ENCODE assay signal across 30 cellular contexts in the genomic region with DNA sequence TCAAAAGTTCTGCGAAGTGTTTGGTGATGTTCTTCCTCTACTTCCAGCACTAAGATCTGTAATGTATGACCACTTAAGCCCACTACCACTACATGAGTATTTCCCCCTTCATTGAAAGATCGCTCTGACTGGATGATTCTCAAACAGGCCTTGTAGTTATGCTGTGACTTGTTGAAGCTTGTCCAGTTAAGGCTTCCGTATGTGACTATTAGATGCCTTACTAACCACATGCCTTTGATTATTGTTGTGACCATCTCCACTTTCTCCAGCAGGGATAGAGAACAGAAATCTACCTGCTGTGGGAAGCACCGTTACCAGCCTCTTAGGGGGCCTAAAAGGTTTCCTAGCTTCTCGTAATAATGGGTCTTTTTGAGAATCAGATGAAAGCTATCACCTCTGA.
"Had no signal": no experiment of that assay in that cellular context is flagged by ENCODE, and none has a peak within 500 bp of the region (broad histone marks: within the 10 kb centered on the region; RNA-seq: fewer than 3 reads in every experiment).

No MANE protein-coding gene starts in this region.

- ATAC-seq: activated CD8-positive, alpha-beta T cell treated with anti-CD3 and anti-CD28 coated beads, Interleukin-2, amount 10 ng/mL, durations not matched to agents 7 days and 5 days; activated naive CD4-positive, alpha-beta T cell treated with anti-CD3 and anti-CD28 coated beads, Interleukin-2, amount 50 U/mL, for 72 hours; activated T-cell treated with anti-CD3 and anti-CD28 coated beads, Interleukin-2, amount 50 U/mL, for 4 hours had no signal

- DNase-seq: activated CD4-positive, alpha-beta T cell treated with anti-CD3 and anti-CD28 coated beads, Interleukin-2, amount 10 ng/mL, durations not matched to agents 24 days and 14 days; activated CD4-positive, alpha-beta T cell treated with anti-CD3 and anti-CD28 coated beads, Interleukin-2, amount 50 U/mL, for 4 hours; activated CD8-positive, alpha-beta memory T cell treated with anti-CD3 and anti-CD28 coated beads, Interleukin-2, amount 50 U/mL, for 4 hours; activated CD8-positive, alpha-beta T cell treated with anti-CD3 and anti-CD28 coated beads, Interleukin-2, amount 10 ng/mL, durations not matched to agents 7 days and 5 days; activated gamma-delta T cell treated with Interleukin-2 at 50 U/mL for 16 hours; activated naive CD4-positive, alpha-beta T cell treated with anti-CD3 and anti-CD28 coated beads for 36 hours; activated T-cell treated with anti-CD3 and anti-CD28 coated beads for 4 hours; activated T-cell treated with anti-CD3 and anti-CD28 coated beads, Interleukin-2, amount 50 U/mL, for 4 hours; adrenal gland; anterior cingulate cortex; MM.1S; MV-4-11; NCI-H1092; NCI-H1436 treated with DMSO at 0.1 percent for 48 hours; NCI-H1694 treated with DMSO at 0.1 percent for 48 hours; NCI-H2029; NCI-H2107; NCI-H2171; NCI-H510A; NCI-H526; NCI-H748 treated with DMSO at 0.1 percent for 48 hours; NK-92 treated with Interleukin-12 subunit alpha and Interleukin-12 subunit beta, amount 100 ng/mL, for 24 hours; OCI-M1; SHP77; SK-N-SH had no signal

- H3K9ac ChIP-seq: KMS-11, SK-N-SH had no signal

- H3K9me3 ChIP-seq: adrenal gland, SJSA1, SK-N-SH had no signal

- H3K4me3 ChIP-seq: adrenal gland, cardiac muscle cell, SJSA1 had no signal

- H3K27ac ChIP-seq: adrenal gland, cardiac muscle cell, KMS-11, SJSA1 had no signal

- H3K4me2 ChIP-seq: KMS-11, SK-N-SH had no signal

- FAIRE-seq: TTC549 had no signal

- H3K27me3 ChIP-seq: adrenal gland, cardiac muscle cell, SJSA1 had no signal

- H3K36me3 ChIP-seq: adrenal gland, cardiac muscle cell had no signal
